Comparison of ENCODE assay signal across 29 cellular contexts in the genomic region with DNA sequence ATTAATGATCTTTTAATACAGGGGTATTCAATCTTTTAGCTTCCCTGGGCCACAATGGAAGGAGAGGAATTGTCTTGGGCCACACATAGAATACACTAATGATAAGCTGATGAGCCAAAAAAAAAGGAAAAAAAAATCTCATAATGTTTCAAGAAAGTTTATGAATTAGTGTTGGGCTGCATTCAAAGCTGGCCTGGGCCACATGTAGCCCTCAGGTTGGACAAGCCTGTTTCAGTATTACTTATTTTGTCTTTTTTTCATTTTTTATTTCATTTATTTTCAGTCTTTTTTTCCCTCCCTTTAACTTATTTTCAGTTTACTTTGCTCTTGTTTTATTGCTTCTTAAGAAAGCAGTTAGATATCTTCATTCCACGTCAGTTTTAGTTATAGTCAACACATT.
"Had no signal": no experiment of that assay in that cellular context is flagged by ENCODE, and none has a peak within 500 bp of the region (broad histone marks: within the 10 kb centered on the region; RNA-seq: fewer than 3 reads in every experiment).

No MANE protein-coding gene starts in this region.

- H3K9me3 ChIP-seq: ovary, testis, thyroid gland, upper lobe of right lung had no signal

- H3K36me3 ChIP-seq: left lung, lower lobe of right lung, ovary, sigmoid colon, stomach, thyroid gland, upper lobe of right lung had no signal

- ATAC-seq: left colon; left lung; lower lobe of right lung; mucosa of descending colon; naive thymus-derived CD4-positive, alpha-beta T cell; natural killer cell treated with Interleukin-12 subunit alpha and Interleukin-12 subunit beta and Interleukin-15 and Interleukin-18, amount 100 ng/mL, for 72 hours; right cardiac atrium; stimulated activated memory B cell treated with anti-CD40 and anti-IgM and Interleukin-4, amounts not matched to agents 10 μg/mL and 1 μg/mL and 100 μg/mL, for 72 hours; stimulated activated naive CD8-positive, alpha-beta T cell treated with anti-CD3 and anti-CD28 coated beads, Interleukin-15, Interleukin-2, amounts not matched to agents 100 U/mL and 50 U/mL, for 24 hours; upper lobe of right lung had no signal

- H3K27me3 ChIP-seq: left lung, ovary, sigmoid colon, stomach, testis, thyroid gland, upper lobe of right lung had no signal

- FAIRE-seq: islet of Langerhans, kidney, small intestine, urothelium cell line had no signal

- DNase-seq: hippocampal formation; immature natural killer cell; left colon; lower lobe of right lung; mammary epithelial cell; mesendoderm; midbrain; naive thymus-derived CD4-positive, alpha-beta T cell; ovary; sigmoid colon; small intestine; stimulated activated CD4-positive, alpha-beta T cell treated with anti-CD3 and anti-CD28 coated beads, Interleukin-1b, Interleukin-23, amount 100 ng/mL, for 48 hours; stimulated activated CD4-positive, alpha-beta T cell treated with anti-CD3 and anti-CD28 coated beads, Interleukin-2, amount 100 ng/mL, for 48 hours; stimulated activated CD4-positive, alpha-beta T cell treated with anti-CD3 and anti-CD28 coated beads, Interleukin-4, amount 100 ng/mL, for 4 hours; stimulated activated CD8-positive, alpha-beta memory T cell treated with anti-CD3 and anti-CD28 coated beads, Interleukin-4, amount 100 ng/mL, for 48 hours; stimulated activated naive CD8-positive, alpha-beta T cell treated with anti-CD3 and anti-CD28 coated beads, Interleukin-15, Interleukin-2, amounts not matched to agents 100 U/mL and 50 U/mL, for 24 hours; stomach; testis; thyroid gland; trophoblast cell; upper lobe of right lung had no signal

- H3K4me3 ChIP-seq: left lung, lower lobe of right lung, mucosa of descending colon, ovary, sigmoid colon, stomach, testis, thyroid gland, upper lobe of right lung had no signal

- H3K4me1 ChIP-seq: left lung, lower lobe of right lung, sigmoid colon, stomach, testis, thyroid gland, upper lobe of right lung had no signal

- H3K27ac ChIP-seq: left lung, lower lobe of right lung, ovary, sigmoid colon, stomach, testis, thyroid gland, upper lobe of right lung had no signal
